Comparison of ENCODE assay signal across 23 cellular contexts in genomic region chr2:1054399-1054798, GRCh38.
A peak's percentile ranks its signal among the peaks of the same experiment; 100 is the strongest.
DNase-seq lines count a peak whose midpoint lies in the region; ATAC-seq and TF ChIP-seq lines count a peak whose summit lies in the region.
"Had no signal": no experiment of that assay in that cellular context is flagged by ENCODE, and none has a peak within 500 bp of the region (broad histone marks: within the 10 kb centered on the region; RNA-seq: fewer than 3 reads in every experiment).

No MANE protein-coding gene starts in this region.

- no peak overlapping the region for H3K27ac Mint-ChIP-seq in GM23338
- H3K27ac Mint-ChIP-seq: CD4-positive, alpha-beta memory T cell had no signal

- H3K4me2 ChIP-seq in GM23338: peak overlapping the region; percentile 77
- peak overlapping the region; percentile 32 for H3K4me2 ChIP-seq in mesenchymal stem cell (ENCODE audit: low read length, poor library complexity, severe bottlenecking)
- H3K4me2 ChIP-seq in skeletal muscle satellite cell (ENCODE audit: low read length): no peak overlapping the region
- H3K4me2 ChIP-seq: A549 had no signal

- H3K9me3 ChIP-seq in RWPE2 (ENCODE audit: severe bottlenecking) (peaks cover 2% of the 10 kb centered on the region), mesenchymal stem cell (ENCODE audit: control insufficient read depth, low read length) (no peaks in the 10 kb centered on the region), skeletal muscle satellite cell (replicated peaks; ENCODE audit: low read length) (peaks cover 1% of the 10 kb centered on the region), aorta (ENCODE audit: control insufficient read depth, low read length) (no peaks in the 10 kb centered on the region)
- H3K9me3 ChIP-seq: A549 had no signal

- TF ChIP-seq CTCF in GM23338 (conservative IDR thresholded peaks at IDR 0.05; ENCODE audit: low read depth in 2 of 2): no peak
- TF ChIP-seq CTCF in RWPE2 (IDR thresholded peaks at IDR 0.05; ENCODE audit: poor library complexity, severe bottlenecking): no peak
- no peak for TF ChIP-seq CTCF in GM20000 (IDR thresholded peaks at IDR 0.05; ENCODE audit: extremely low read depth, missing control alignments)

- H2BK15ac ChIP-seq in mesenchymal stem cell (ENCODE audit: low read depth, poor library complexity, severe bottlenecking): no peak overlapping the region

- no peaks in the 10 kb centered on the region for H3K9me2 ChIP-seq in GM23338 (ENCODE audit: insufficient read depth)

- no peak overlapping the region for H3K14ac ChIP-seq in mesenchymal stem cell (ENCODE audit: low read length in 2 of 2)

- H3K79me2 ChIP-seq in GM23338 (replicated peaks; ENCODE audit: insufficient read depth): peaks cover 55% of the 10 kb centered on the region

- H3K27ac ChIP-seq in GM23338 (ENCODE audit: low read depth): no peak overlapping the region
- H3K27ac ChIP-seq in RWPE2 (ENCODE audit: poor library complexity, severe bottlenecking): peak overlapping the region; percentile 67
- peak overlapping the region; percentile 90 for H3K27ac ChIP-seq in mesenchymal stem cell (ENCODE audit: low read length, poor library complexity, severe bottlenecking)
- no peak overlapping the region for H3K27ac ChIP-seq in aorta (ENCODE audit: low read depth in 1 of 2, low read length in 2 of 2)
- H3K27ac ChIP-seq: A549, HL-60, SK-N-MC had no signal

- no peak overlapping the region for H3K4me3 Mint-ChIP-seq in GM23338
- H3K4me3 Mint-ChIP-seq: CD4-positive, alpha-beta memory T cell had no signal

- no peak overlapping the region for H3K18ac ChIP-seq in mesenchymal stem cell (ENCODE audit: low read depth in 1 of 2, low read length in 2 of 2)

- intact Hi-C loops in aorta (cut with DNase I): no loop called here

- no peak overlapping the region for H2BK12ac ChIP-seq in mesenchymal stem cell (ENCODE audit: low read length in 2 of 2)

- peaks cover 10% of the 10 kb centered on the region for H3K79me1 ChIP-seq in mesenchymal stem cell (replicated peaks; ENCODE audit: low read length, poor library complexity, severe bottlenecking)

- H3K23ac ChIP-seq in mesenchymal stem cell (ENCODE audit: low read length in 2 of 2): no peak overlapping the region

- peak overlapping the region; percentile 51 for H2AK5ac ChIP-seq in mesenchymal stem cell (ENCODE audit: low read length, severe bottlenecking)

- peaks cover 4% of the 10 kb centered on the region for H3K27me3 Mint-ChIP-seq in GM23338 (ENCODE audit: insufficient read depth, low read depth, poor library complexity)

- H3K4me3 ChIP-seq in GM23338: 0 out of 2 replicates have a peak overlapping the region, but pooled peaks have one; percentile 4
- no peak overlapping the region for H3K4me3 ChIP-seq in RWPE2 (ENCODE audit: severe bottlenecking)
- H3K4me3 ChIP-seq in mesenchymal stem cell (ENCODE audit: insufficient read depth in 1 of 2, low read depth in 1 of 2, low read length in 2 of 2): no peak overlapping the region
- no peak overlapping the region for H3K4me3 ChIP-seq in skeletal muscle satellite cell (ENCODE audit: low read length)
- H3K4me3 ChIP-seq in aorta (ENCODE audit: low read length in 2 of 2): no peak overlapping the region
- H3K4me3 ChIP-seq: A549, SK-N-MC had no signal

- no peak overlapping the region for H2BK5ac ChIP-seq in mesenchymal stem cell (ENCODE audit: low read depth, low read length, poor library complexity, severe bottlenecking)

- H3K27me3 ChIP-seq in GM23338 (ENCODE audit: insufficient read depth) (0 out of 2 replicates have a peak, but pooled peaks cover 2% of the 10 kb centered on the region), RWPE2 (ENCODE audit: insufficient read depth, poor library complexity, severe bottlenecking) (no peaks in the 10 kb centered on the region), mesenchymal stem cell (ENCODE audit: control insufficient read depth in 1 of 2, insufficient read depth in 1 of 2, low read length in 2 of 2) (peaks cover 0 to 3% of the 10 kb centered on the region in 2 experiments), skeletal muscle satellite cell (ENCODE audit: control insufficient read depth, insufficient read depth, low read length) (no peaks in the 10 kb centered on the region), aorta (ENCODE audit: control insufficient read depth in 1 of 2, insufficient read depth in 2 of 2, low read length in 1 of 2) (no peaks in the 10 kb centered on the region)

- no peak overlapping the region for H3K9ac ChIP-seq in mesenchymal stem cell (ENCODE audit: low read length)
- peak overlapping the region; percentile 76 for H3K9ac ChIP-seq in skeletal muscle satellite cell (ENCODE audit: low read depth, low read length)

- H3K4me1 ChIP-seq in GM23338 (ENCODE audit: insufficient read depth): peaks cover 29% of the 10 kb centered on the region
- no peaks in the 10 kb centered on the region for H3K4me1 ChIP-seq in RWPE2 (ENCODE audit: insufficient read depth, poor library complexity, severe bottlenecking)
- H3K4me1 ChIP-seq in mesenchymal stem cell (ENCODE audit: control insufficient read depth, insufficient read depth, low read depth, low read length): peaks cover 18% of the 10 kb centered on the region
- H3K4me1 ChIP-seq in skeletal muscle satellite cell (ENCODE audit: control insufficient read depth, insufficient read depth, low read length): peaks cover 36% of the 10 kb centered on the region
- no peaks in the 10 kb centered on the region for H3K4me1 ChIP-seq in aorta (ENCODE audit: control insufficient read depth in 1 of 2, insufficient read depth in 2 of 2, low read length in 2 of 2)
- H3K4me1 ChIP-seq: A549 had no signal

- DNase-seq in GM23338 (ENCODE audit: low spot score) (no peak), RWPE2 (ENCODE audit: low spot score) (no peak), mesenchymal stem cell (no peak), NCI-H2196 treated with DMSO at 0.1 percent for 48 hours (lab: John Stamatoyannopoulos, UW; ENCODE audit: unreplicated experiment) (no peak), aorta (no peak), GM20000 (ENCODE audit: low spot score) (no peak)
- DNase-seq: C1 segment of cervical spinal cord; CD4-positive, alpha-beta memory T cell; COR-L47; Karpas-422; NCI-H1092 treated with DMSO at 0.1 percent for 48 hours; NCI-H1436; NCI-H2081 treated with DMSO at 0.1 percent for 48 hours; NCI-H446; NCI-H524 treated with DMSO at 0.1 percent for 48 hours; NCI-H774; NK-92 treated with Interleukin-12 subunit alpha and Interleukin-12 subunit beta, amount 100 ng/mL, for 24 hours; PC-3; Right ventricle myocardium superior had no signal

- H3K36me3 Mint-ChIP-seq in GM23338 (ENCODE audit: low read depth): peaks cover 21% of the 10 kb centered on the region
- H3K36me3 Mint-ChIP-seq: CD4-positive, alpha-beta memory T cell had no signal

- peaks cover 43% of the 10 kb centered on the region for H3K4me1 Mint-ChIP-seq in GM23338

- peaks cover 17% of the 10 kb centered on the region for H3K9me3 Mint-ChIP-seq in GM23338

- H3K36me3 ChIP-seq in GM23338 (ENCODE audit: insufficient read depth) (no peaks in the 10 kb centered on the region), RWPE2 (ENCODE audit: low read depth) (no peaks in the 10 kb centered on the region), mesenchymal stem cell (ENCODE audit: control insufficient read depth in 1 of 2, insufficient read depth in 2 of 2, low read depth in 1 of 2, low read length in 2 of 2) (peaks cover 0 to 8% of the 10 kb centered on the region in 2 experiments), skeletal muscle satellite cell (ENCODE audit: insufficient read depth, low read length) (no peaks in the 10 kb centered on the region), aorta (ENCODE audit: control insufficient read depth in 1 of 2, insufficient read depth in 2 of 2, low read length in 1 of 2) (no peaks in the 10 kb centered on the region)

- no peak overlapping the region for H2BK120ac ChIP-seq in mesenchymal stem cell (ENCODE audit: low read depth, low read length)

- peaks cover 37% of the 10 kb centered on the region for H4K20me1 ChIP-seq in GM23338 (replicated peaks; ENCODE audit: insufficient read depth)

- H4K8ac ChIP-seq in mesenchymal stem cell (ENCODE audit: low read length): no peak overlapping the region

- H3F3A ChIP-seq in GM23338 (replicated peaks; ENCODE audit: low read depth): no peaks in the 10 kb centered on the region

- no peak overlapping the region for H4K91ac ChIP-seq in mesenchymal stem cell (ENCODE audit: low read length)

- H3K4ac ChIP-seq in mesenchymal stem cell (ENCODE audit: low read depth in 1 of 2, low read length in 2 of 2): no peak overlapping the region

- ATAC-seq in GM23338 (peak; percentile 54), RWPE2 (ENCODE audit: low read depth) (no peak), aorta (ENCODE audit: low FRiP score) (no peak)

- H2AFZ ChIP-seq in GM23338 (no peak overlapping the region), mesenchymal stem cell (ENCODE audit: low read depth, low read length) (no peak overlapping the region)

- WGBS in mesenchymal stem cell: 79% methylated on average over 3 of the region's 3 CpGs
- WGBS in aorta, 2 donors: 85 to 86% methylated on average over 3 of the region's 3 CpGs

TF ChIP-seq in GM23338, 12 proteins besides CTCF, POLR2A, EP300 and RAD21 (continues in another document):
- TF ChIP-seq NANOG (IDR thresholded peaks at IDR 0.05; ENCODE audit: borderline replicate concordance) (no peak), REST (IDR thresholded peaks at IDR 0.05; ENCODE audit: unreplicated experiment) (no peak)

Comparison
In these comparisons a context has a peak if more than half of its experiments do, and no peak if none do; other contexts are left out.
1. H3K27ac ChIP-seq: peak in RWPE2 (single experiment) and mesenchymal stem cell (single experiment); none in GM23338 (single experiment) and aorta (0 of 2).